ENCODE assay signal across 34 cellular contexts in genomic region chr12:108257610-108258106, GRCh38.
"Had no signal": no experiment of that assay in that cellular context is flagged by ENCODE, and none has a peak within 500 bp of the region (broad histone marks: within the 10 kb centered on the region; RNA-seq: fewer than 3 reads in every experiment).

No MANE protein-coding gene starts in this region.

- H3K9ac ChIP-seq: KMS-11 had no signal

- H3K27me3 ChIP-seq: MG63 had no signal

- H3K36me3 ChIP-seq: MG63 had no signal

- H3K27ac ChIP-seq: KMS-11 had no signal

- H3K4me3 ChIP-seq: MG63 had no signal

- H3K4me2 ChIP-seq: KMS-11 had no signal

- DNase-seq: Karpas-422, Kasumi-1, MG63, MM.1S, MV-4-11, NCI-H1048, NCI-H1092, NCI-H1092 treated with DMSO at 0.1 percent for 48 hours, NCI-H1105, NCI-H1105 treated with DMSO at 0.1 percent for 48 hours, NCI-H1417, NCI-H1417 treated with DMSO at 0.1 percent for 48 hours, NCI-H1436, NCI-H1436 treated with DMSO at 0.1 percent for 48 hours, NCI-H146, NCI-H1694, NCI-H1694 treated with DMSO at 0.1 percent for 48 hours, NCI-H187, NCI-H187 treated with DMSO at 0.1 percent for 48 hours, NCI-H1930, NCI-H2029, NCI-H2029 treated with DMSO at 0.1 percent for 48 hours, NCI-H2081, NCI-H2081 treated with DMSO at 0.1 percent for 48 hours, NCI-H2107, NCI-H2171, NCI-H2171 treated with DMSO at 0.1 percent for 48 hours, NCI-H2227 treated with DMSO at 0.1 percent for 48 hours, NCI-H226, NCI-H345, NCI-H446, NCI-H446 treated with DMSO at 0.1 percent for 48 hours, NCI-H510A had no signal
